In genomic region chr2:200681731-200682130, GRCh38 we compare ENCODE assay signal across 1 cellular context.
TF ChIP-seq lines count a peak whose summit lies in the region.

No MANE protein-coding gene starts in this region.

TF ChIP-seq in IMR-90, 13 proteins besides CTCF, POLR2A, EP300 and RAD21 (continued from another document):
- TF ChIP-seq USF2 (IDR thresholded peaks at IDR 0.05; ENCODE audit: low read depth, low read length) (no peak), RFX5 (IDR thresholded peaks at IDR 0.05; ENCODE audit: low read depth, low read length) (no peak), MAFK (IDR thresholded peaks at IDR 0.05; ENCODE audit: low read depth, low read length) (no peak), SMC3 (IDR thresholded peaks at IDR 0.05; ENCODE audit: low read depth, low read length) (no peak), RCOR1 (IDR thresholded peaks at IDR 0.05; ENCODE audit: insufficient replicate concordance, low read length) (no peak), ELK1 (IDR thresholded peaks at IDR 0.05; ENCODE audit: borderline replicate concordance, low read depth, low read length) (no peak), FOS (IDR thresholded peaks at IDR 0.05; ENCODE audit: low read depth, low read length) (no peak), MXI1 (IDR thresholded peaks at IDR 0.05; ENCODE audit: borderline replicate concordance, low read depth, low read length) (no peak)
